ENCODE assay signal across 6 cellular contexts in the genomic region with DNA sequence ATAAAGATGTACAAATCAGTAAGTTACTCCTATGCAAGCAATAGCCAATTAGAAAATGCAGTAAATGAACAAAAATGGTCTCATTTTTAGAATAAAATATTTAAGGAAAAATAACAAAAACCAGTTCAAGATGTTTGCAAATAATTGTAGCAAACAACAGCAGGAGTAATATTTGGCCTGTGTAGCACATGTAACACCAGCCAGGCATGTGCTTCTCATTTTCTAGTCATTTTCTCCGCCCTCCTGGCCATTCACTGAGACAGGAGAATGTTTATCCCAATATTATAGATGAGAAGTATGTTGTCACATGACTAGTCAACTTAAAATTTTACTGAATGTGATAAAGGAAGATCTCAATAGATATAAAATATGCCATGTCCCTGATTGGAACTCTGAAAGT. TPM values are rescaled to one million over a fixed set of nuclear protein-coding genes. Genes with fewer than 3 reads are reported as not detected.
"Had no signal": no experiment of that assay in that cellular context is flagged by ENCODE, and none has a peak within 500 bp of the region (broad histone marks: within the 10 kb centered on the region; RNA-seq: fewer than 3 reads in every experiment).

No MANE protein-coding gene starts in this region.

- DNase-seq: IMR-90, KBM-7, KG1 had no signal

- H3K27ac ChIP-seq: HL-60 had no signal

- FAIRE-seq: HTR-8/SVneo had no signal

RNA-seq across cellular contexts. Expression of a gene that starts 7.8 kb away (rescaled TPM):
- total RNA-seq: HT-29 had no signal
